Comparison of ENCODE assay signal across 25 cellular contexts in the genomic region with DNA sequence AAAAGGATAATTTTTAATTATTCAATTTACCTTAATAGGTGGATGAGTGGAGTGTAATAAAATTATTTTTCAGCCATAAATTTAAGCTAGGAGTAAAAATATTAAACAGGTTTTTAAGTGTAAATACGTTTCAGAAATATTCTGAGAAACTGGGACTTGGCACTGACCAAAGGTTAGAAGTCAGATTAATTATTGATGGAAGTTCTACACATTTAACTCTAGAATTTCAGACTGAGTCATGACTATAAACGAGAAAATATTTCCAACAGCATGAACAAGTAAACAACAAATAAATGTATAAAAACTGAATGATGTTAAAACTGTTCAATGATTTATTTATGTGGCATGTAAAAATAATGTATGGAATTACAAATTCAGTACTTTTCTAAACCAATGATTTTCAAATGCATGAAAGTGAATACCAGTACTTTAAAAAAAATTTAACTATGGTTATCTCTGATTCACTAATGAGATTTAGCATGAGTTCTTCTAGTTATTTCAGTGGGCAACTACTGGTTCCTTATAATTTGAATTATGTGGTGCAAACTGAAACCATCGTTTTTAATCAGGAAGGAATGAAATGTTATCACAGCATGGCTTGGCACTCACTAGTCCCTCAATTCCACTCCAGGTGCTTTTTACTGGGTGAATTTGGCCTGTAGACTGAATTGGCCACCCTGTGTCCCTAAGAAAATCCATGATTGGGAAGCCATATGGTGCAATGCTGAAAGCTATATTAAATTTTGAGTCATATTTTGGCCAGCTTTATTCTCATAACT.
DNase-seq lines count a peak whose midpoint lies in the region; ATAC-seq and TF ChIP-seq lines count a peak whose summit lies in the region.
"Had no signal": no experiment of that assay in that cellular context is flagged by ENCODE, and none has a peak within 500 bp of the region (broad histone marks: within the 10 kb centered on the region; RNA-seq: fewer than 3 reads in every experiment).

No MANE protein-coding gene starts in this region.

- peaks cover 6% of the 10 kb centered on the region in 2 donors for H3K9me3 Mint-ChIP-seq in natural killer cell
- H3K9me3 Mint-ChIP-seq: GM23338; stimulated activated naive B cell treated with anti-CD40 and anti-IgM and Interleukin-4, amounts not matched to agents 10 μg/mL and 1 μg/mL and 100 μg/mL, for 72 hours; T-helper 2 cell treated with Interferon-gamma antibody and Interleukin-4, amounts not matched to agents 5 μg/mL and 100 μg/mL, for 36 hours had no signal

- H3K27me3 ChIP-seq in hepatocyte, result no peaks in the 10 kb centered on the region

- TF ChIP-seq CTCF in hepatocyte (IDR thresholded peaks at IDR 0.05; ENCODE audit: poor library complexity) (no peak), natural killer cell (IDR thresholded peaks at IDR 0.05) (no peak)

- H4K20me1 ChIP-seq in hepatocyte (ENCODE audit: insufficient read depth, poor library complexity, severe bottlenecking), result no peaks in the 10 kb centered on the region

- H3K4me1 Mint-ChIP-seq in natural killer cell, result no peaks in the 10 kb centered on the region
- H3K4me1 Mint-ChIP-seq: B cell; GM23338; stimulated activated naive B cell treated with anti-CD40 and anti-IgM and Interleukin-4, amounts not matched to agents 10 μg/mL and 1 μg/mL and 100 μg/mL, for 72 hours had no signal

- peak; percentile 18 for DNase-seq in DMS 273 (lab: John Stamatoyannopoulos, UW; ENCODE audit: unreplicated experiment)
- DNase-seq in DMS 273 treated with DMSO at 0.1 percent for 48 hours (lab: John Stamatoyannopoulos, UW), result no peak
- peak; percentile 98 for DNase-seq in cerebellar cortex (ENCODE audit: low spot score)
- no peak for DNase-seq in NCI-H1105 (lab: John Stamatoyannopoulos, UW)
- DNase-seq in hepatocyte (ENCODE audit: low spot score), result no peak
- no peak for DNase-seq in stimulated activated naive CD4-positive, alpha-beta T cell (lab: John Stamatoyannopoulos, UW)
- DNase-seq in natural killer cell, result no peak
- DNase-seq: EL; foreskin melanocyte; hypothalamus; islet precursor cell; MM.1S; NCI-H146; NCI-H524; nucleus accumbens; stimulated activated naive B cell treated with anti-CD40 and anti-IgM and Interleukin-4, amounts not matched to agents 10 μg/mL and 1 μg/mL and 100 μg/mL, for 72 hours had no signal

- H3K27ac Mint-ChIP-seq in natural killer cell, result no peak overlapping the region
- H3K27ac Mint-ChIP-seq: activated naive CD8-positive, alpha-beta T cell; B cell; GM23338; stimulated activated naive B cell treated with anti-CD40 and anti-IgM and Interleukin-4, amounts not matched to agents 10 μg/mL and 1 μg/mL and 100 μg/mL, for 72 hours; T-helper 2 cell treated with Interferon-gamma antibody and Interleukin-4, amounts not matched to agents 5 μg/mL and 100 μg/mL, for 36 hours had no signal

- ATAC-seq in HG02938 (IDR thresholded peaks at IDR 0.05; ENCODE audit: unreplicated experiment), result peak; percentile 59
- ATAC-seq in natural killer cell, result no peak
- ATAC-seq: GM23338; SK-N-SH treated with all-trans-retinoic acid at 6 μM for 48 hours; stimulated activated naive B cell treated with anti-CD40 and anti-IgM and Interleukin-4, amounts not matched to agents 10 μg/mL and 1 μg/mL and 100 μg/mL, for 72 hours had no signal

- H3K36me3 ChIP-seq in hepatocyte (replicated peaks; ENCODE audit: insufficient read depth, low read depth), result no peaks in the 10 kb centered on the region
- H3K36me3 ChIP-seq: thoracic aorta had no signal

- no peak overlapping the region for H3K4me3 Mint-ChIP-seq in natural killer cell
- H3K4me3 Mint-ChIP-seq: activated naive CD8-positive, alpha-beta T cell; B cell; GM23338; stimulated activated naive B cell treated with anti-CD40 and anti-IgM and Interleukin-4, amounts not matched to agents 10 μg/mL and 1 μg/mL and 100 μg/mL, for 72 hours; T-helper 2 cell treated with Interferon-gamma antibody and Interleukin-4, amounts not matched to agents 5 μg/mL and 100 μg/mL, for 36 hours had no signal

- H3K79me2 ChIP-seq in hepatocyte, result no peaks in the 10 kb centered on the region

- no peak overlapping the region for H2AFZ ChIP-seq in hepatocyte
- H2AFZ ChIP-seq: GM23338 had no signal

- 63% methylated on average over 3 of the region's 3 CpGs for WGBS in hepatocyte (ENCODE audit: low lambda C conversion rate, missing lambda C conversion rate)

- H3K27me3 Mint-ChIP-seq in natural killer cell (ENCODE audit: low read depth in 2 of 2), result no peaks in the 10 kb centered on the region
- H3K27me3 Mint-ChIP-seq: activated naive CD8-positive, alpha-beta T cell; B cell; stimulated activated naive B cell treated with anti-CD40 and anti-IgM and Interleukin-4, amounts not matched to agents 10 μg/mL and 1 μg/mL and 100 μg/mL, for 72 hours had no signal

- H3K4me1 ChIP-seq in hepatocyte (ENCODE audit: insufficient read depth), result no peaks in the 10 kb centered on the region

- H3K27ac ChIP-seq in hepatocyte, result no peak overlapping the region
- H3K27ac ChIP-seq: 22Rv1, thoracic aorta had no signal

- H3K36me3 Mint-ChIP-seq in natural killer cell, result no peaks in the 10 kb centered on the region
- H3K36me3 Mint-ChIP-seq: activated naive CD8-positive, alpha-beta T cell; stimulated activated naive B cell treated with anti-CD40 and anti-IgM and Interleukin-4, amounts not matched to agents 10 μg/mL and 1 μg/mL and 100 μg/mL, for 72 hours had no signal

- H3K9me2 ChIP-seq in hepatocyte (replicated peaks; ENCODE audit: insufficient read depth), result no peaks in the 10 kb centered on the region

- intact Hi-C loops in natural killer cell (cut with micrococcal nuclease), result no loop called here

- H3K4me3 ChIP-seq in hepatocyte, result no peak overlapping the region
- H3K4me3 ChIP-seq: GM23338, smooth muscle cell, thoracic aorta had no signal

- H3K4me2 ChIP-seq in hepatocyte, result no peak overlapping the region
- H3K4me2 ChIP-seq: GM23338, smooth muscle cell had no signal

- no peaks in the 10 kb centered on the region for H3K9me3 ChIP-seq in hepatocyte (ENCODE audit: low read depth)
- H3K9me3 ChIP-seq: thoracic aorta had no signal

Comparison
In these comparisons a context has a peak if more than half of its experiments do, and no peak if none do; other contexts are left out.
1. DNase-seq: peak in DMS 273 (single experiment) and cerebellar cortex (single experiment); none in DMS 273 treated with DMSO at 0.1 percent for 48 hours (single experiment), NCI-H1105 (single experiment), hepatocyte (single experiment), stimulated activated naive CD4-positive, alpha-beta T cell (0 of 6) and natural killer cell (single experiment).